In genomic region chr11:95917188-95918036, GRCh38 we compare ENCODE assay signal across 14 cellular contexts. TPM values are rescaled to one million over a fixed set of nuclear protein-coding genes. Genes with fewer than 3 reads are reported as not detected.
DNase-seq lines count a peak whose midpoint lies in the region; ATAC-seq and TF ChIP-seq lines count a peak whose summit lies in the region.
"Had no signal": no experiment of that assay in that cellular context is flagged by ENCODE, and none has a peak within 500 bp of the region (broad histone marks: within the 10 kb centered on the region; RNA-seq: fewer than 3 reads in every experiment).

No MANE protein-coding gene starts in this region.

- H2AFZ ChIP-seq in H9 (ENCODE audit: low read length) = no peak overlapping the region

- no peak overlapping the region for H2BK12ac ChIP-seq in H9 (ENCODE audit: insufficient read length, low read depth, low read length)

- no peak overlapping the region for H3K56ac ChIP-seq in H9 (ENCODE audit: insufficient read length, low read depth, low read length)

- intact Hi-C loops in left ventricle myocardium superior (cut with micrococcal nuclease) (no loop called here), Right ventricle myocardium inferior (cut with DNase I) (no loop called here), vagina (cut with DNase I) (no loop called here)

- H2BK120ac ChIP-seq in H9 (ENCODE audit: low read depth, low read length, poor library complexity, severe bottlenecking) = no peak overlapping the region

- H3K4me3 ChIP-seq in gastroesophageal sphincter (no peak overlapping the region), vagina (no peak overlapping the region)
- H3K4me3 ChIP-seq: SK-N-MC, thoracic aorta had no signal

- 26 to 37% methylated on average over 8 of the region's 8 CpGs for WGBS in gastroesophageal sphincter (ENCODE audit: low coverage in 1 of 2), 2 donors
- WGBS in H9 (ENCODE audit: extremely low coverage, insufficient read length, low lambda C conversion rate) = no CpG with 5 or more reads among the region's 8 CpGs

- H4K91ac ChIP-seq in H9 (ENCODE audit: insufficient read length, low read depth, low read length) = no peak overlapping the region

- H2BK15ac ChIP-seq in H9 (ENCODE audit: low read depth, low read length) = no peak overlapping the region

- H3K79me2 ChIP-seq in H9 (ENCODE audit: insufficient read depth, low read length) = peaks cover 14% of the 10 kb centered on the region; the same call in 1 of the 2 replicates

- no peak overlapping the region for H2BK5ac ChIP-seq in H9 (ENCODE audit: insufficient read length, low read length)

- H3K4me3 Mint-ChIP-seq in H9 = no peak overlapping the region
- no peak overlapping the region for H3K4me3 Mint-ChIP-seq in activated naive CD8-positive, alpha-beta T cell treated with anti-CD3 and anti-CD28 coated beads, Interleukin-2, amount 50 U/mL, for 24 hours
- H3K4me3 Mint-ChIP-seq: activated naive CD4-positive, alpha-beta T cell treated with anti-CD3 and anti-CD28 coated beads, Interleukin-2, amount 50 U/mL, for 24 hours had no signal

- no peak overlapping the region for H2AK5ac ChIP-seq in H9 (ENCODE audit: insufficient read length, low read length)

- no peak overlapping the region for H2BK20ac ChIP-seq in H9 (ENCODE audit: low read depth, low read length, poor library complexity, severe bottlenecking)

- POLR2A ChIA-PET in RWPE1 (lab: Yijun Ruan, JAX; ENCODE audit: low non-redundant PET) = no interaction called here

- H3K9me3 Mint-ChIP-seq in H9 = no peaks in the 10 kb centered on the region
- H3K9me3 Mint-ChIP-seq in activated naive CD8-positive, alpha-beta T cell treated with anti-CD3 and anti-CD28 coated beads, Interleukin-2, amount 50 U/mL, for 24 hours = no peaks in the 10 kb centered on the region
- H3K9me3 Mint-ChIP-seq: activated naive CD4-positive, alpha-beta T cell treated with anti-CD3 and anti-CD28 coated beads, Interleukin-2, amount 50 U/mL, for 24 hours had no signal

- no peaks in the 10 kb centered on the region for H3K36me3 ChIP-seq in gastroesophageal sphincter
- no peaks in the 10 kb centered on the region for H3K36me3 ChIP-seq in vagina
- H3K36me3 ChIP-seq: neutrophil, thoracic aorta had no signal

- no peak overlapping the region for H3K4ac ChIP-seq in H9 (ENCODE audit: low read depth, low read length)

- no peak overlapping the region for H3K9ac ChIP-seq in H9 (ENCODE audit: extremely low read depth, insufficient read length, low read length)

- no peak for TF ChIP-seq POLR2A in gastroesophageal sphincter (IDR thresholded peaks at IDR 0.05)
- no peak for TF ChIP-seq POLR2A in vagina (IDR thresholded peaks at IDR 0.05)

- no peak overlapping the region for H3K23ac ChIP-seq in H9 (ENCODE audit: insufficient read length, low read depth, low read length)

- TF ChIP-seq CTCF in RWPE1 (conservative IDR thresholded peaks at IDR 0.05; ENCODE audit: low read depth) (no peak), gastroesophageal sphincter (IDR thresholded peaks at IDR 0.05) (no peak), vagina (IDR thresholded peaks at IDR 0.05) (no peak), H9 (conservative IDR thresholded peaks at IDR 0.05) (no peak)

- DNase-seq in left ventricle myocardium superior = no peak
- DNase-seq in Right ventricle myocardium inferior (ENCODE audit: missing footprints) = no peak
- DNase-seq in RWPE1 (ENCODE audit: low spot score) = peak; percentile 41
- no peak for DNase-seq in vagina (ENCODE audit: extremely low spot score in 2 of 2)
- no peak for DNase-seq in H9
- no peak for DNase-seq in activated naive CD8-positive, alpha-beta T cell treated with anti-CD3 and anti-CD28 coated beads, Interleukin-2, amount 50 U/mL, for 24 hours
- DNase-seq: activated CD4-positive, alpha-beta T cell treated with anti-CD3 and anti-CD28 coated beads, Interleukin-2, amount 50 U/mL, for 48 hours; stimulated activated CD4-positive, alpha-beta T cell treated with anti-CD3 and anti-CD28 coated beads, Interleukin-4, amount 100 ng/mL, for 4 hours had no signal

- H3K27ac Mint-ChIP-seq in H9 = peak overlapping the region in 1 of 3 experiments; percentile 40; a peak in 1 of 7 replicates
- H3K27ac Mint-ChIP-seq in activated naive CD8-positive, alpha-beta T cell treated with anti-CD3 and anti-CD28 coated beads, Interleukin-2, amount 50 U/mL, for 24 hours = no peak overlapping the region
- H3K27ac Mint-ChIP-seq: activated naive CD4-positive, alpha-beta T cell treated with anti-CD3 and anti-CD28 coated beads, Interleukin-2, amount 50 U/mL, for 24 hours had no signal

- H3K23me2 ChIP-seq in H9 (ENCODE audit: insufficient read length, low read depth, low read length, poor library complexity, severe bottlenecking) = no peaks in the 10 kb centered on the region

- no peak overlapping the region for H3T11ph ChIP-seq in H9 (ENCODE audit: low read length)

- no peak overlapping the region for H3K18ac ChIP-seq in H9 (ENCODE audit: insufficient read length, low read depth, low read length)

- no peak overlapping the region for H4K8ac ChIP-seq in H9 (replicated peaks; ENCODE audit: insufficient read length, low read depth, low read length)

- H3K36me3 Mint-ChIP-seq in H9 (ENCODE audit: insufficient read depth in 1 of 3, low read depth in 3 of 3) = no peaks in the 10 kb centered on the region
- H3K36me3 Mint-ChIP-seq in activated naive CD8-positive, alpha-beta T cell treated with anti-CD3 and anti-CD28 coated beads, Interleukin-2, amount 50 U/mL, for 24 hours (ENCODE audit: low read depth) = peaks cover 7% of the 10 kb centered on the region

- H3K27me3 ChIP-seq in gastroesophageal sphincter (no peaks in the 10 kb centered on the region), vagina (no peaks in the 10 kb centered on the region), H9 (ENCODE audit: insufficient read depth, low read length) (no peaks in the 10 kb centered on the region)
- H3K27me3 ChIP-seq: neutrophil had no signal

- no peaks in the 10 kb centered on the region for H3K27me3 Mint-ChIP-seq in H9 (ENCODE audit: low read depth)
- H3K27me3 Mint-ChIP-seq in activated naive CD8-positive, alpha-beta T cell treated with anti-CD3 and anti-CD28 coated beads, Interleukin-2, amount 50 U/mL, for 24 hours = no peaks in the 10 kb centered on the region
- H3K27me3 Mint-ChIP-seq: activated naive CD4-positive, alpha-beta T cell treated with anti-CD3 and anti-CD28 coated beads, Interleukin-2, amount 50 U/mL, for 24 hours had no signal

- H3K14ac ChIP-seq in H9 (ENCODE audit: insufficient read depth, low read length) = no peak overlapping the region

- H3K4me1 Mint-ChIP-seq in H9 = peaks cover 13 to 14% of the 10 kb centered on the region in 2 experiments
- peaks cover 51% of the 10 kb centered on the region for H3K4me1 Mint-ChIP-seq in activated naive CD8-positive, alpha-beta T cell treated with anti-CD3 and anti-CD28 coated beads, Interleukin-2, amount 50 U/mL, for 24 hours

- no peaks in the 10 kb centered on the region for H4K20me1 ChIP-seq in H9 (ENCODE audit: control insufficient read depth, insufficient read depth, insufficient read length)

- no peak overlapping the region for H4K5ac ChIP-seq in H9 (ENCODE audit: insufficient read length, low read depth, low read length)

- H3K9me3 ChIP-seq in gastroesophageal sphincter (no peaks in the 10 kb centered on the region), vagina (no peaks in the 10 kb centered on the region), H9 (ENCODE audit: control insufficient read depth, low read depth, low read length) (no peaks in the 10 kb centered on the region)
- H3K9me3 ChIP-seq: neutrophil, thoracic aorta had no signal

- H3K27ac ChIP-seq in RWPE1 (no peak overlapping the region), gastroesophageal sphincter (peak overlapping the region; percentile 23 to 53 (median 41)), vagina (peak overlapping the region; percentile 10), H9 (ENCODE audit: insufficient read length, low read depth, low read length) (no peak overlapping the region)
- H3K27ac ChIP-seq: neutrophil, SK-N-MC had no signal

- ATAC-seq in left ventricle myocardium superior (peak; percentile 35), Right ventricle myocardium inferior (no peak), gastroesophageal sphincter (no peak), HG02970 (IDR thresholded peaks at IDR 0.05; ENCODE audit: low FRiP score, unreplicated experiment) (no peak)
- ATAC-seq in activated naive CD8-positive, alpha-beta T cell treated with anti-CD3 and anti-CD28 coated beads, Interleukin-2, amount 50 U/mL, for 24 hours = no peak

- no peak for TF ChIP-seq EP300 in gastroesophageal sphincter (IDR thresholded peaks at IDR 0.05)

- CTCF ChIA-PET in RWPE1 (lab: Yijun Ruan, JAX) = interaction anchor here (0.6 kb wide), 1 partner anchor 172 kb away, joined by 3 read pairs; no protein-coding TSS in a partner anchor

- H3K4me1 ChIP-seq in gastroesophageal sphincter = peaks cover 3 to 68% (median 6%) of the 10 kb centered on the region in 3 donors
- H3K4me1 ChIP-seq in vagina = peaks cover 37% of the 10 kb centered on the region
- no peaks in the 10 kb centered on the region for H3K4me1 ChIP-seq in H9 (ENCODE audit: insufficient read depth, low read length)

- no peak overlapping the region for H3K4me2 ChIP-seq in H9 (ENCODE audit: insufficient read depth, insufficient read length, low read length)

- peaks cover 8% of the 10 kb centered on the region for H3K79me1 ChIP-seq in H9 (ENCODE audit: insufficient read depth, low read depth, low read length, poor library complexity, severe bottlenecking)

RNA-seq across cellular contexts. Expression of gene MTMR2, which starts 6.5 kb away (rescaled TPM):
- 17.3 TPM for total RNA-seq in left ventricle myocardium superior
- 14.7 TPM for total RNA-seq in Right ventricle myocardium inferior
- total RNA-seq in gastroesophageal sphincter = 10 to 100 TPM; 26.0 to 36.4 (median 34.7) TPM
- 18.2 TPM for total RNA-seq in vagina
- total RNA-seq in H9 (2021) = 55.0 and 59.0 TPM in 2 replicates

Comparison
In these comparisons a context has a peak if more than half of its experiments do, and no peak if none do; other contexts are left out.
1. H3K27ac ChIP-seq: peak in gastroesophageal sphincter (4 of 4) and vagina (single experiment); none in RWPE1 (single experiment) and H9 (single experiment).